ENCODE assay signal across 9 cellular contexts in genomic region chr15:93974804-93975481, GRCh38.
DNase-seq lines count a peak whose midpoint lies in the region; ATAC-seq and TF ChIP-seq lines count a peak whose summit lies in the region.
"Had no signal": no experiment of that assay in that cellular context is flagged by ENCODE, and none has a peak within 500 bp of the region (broad histone marks: within the 10 kb centered on the region; RNA-seq: fewer than 3 reads in every experiment).

No MANE protein-coding gene starts in this region.

- peak; percentile 67 for TF ChIP-seq CTCF in MCF 10A (IDR thresholded peaks at IDR 0.05; ENCODE audit: unreplicated experiment)
- peak in 1 of 3 donors; percentile 40 for TF ChIP-seq CTCF in breast epithelium (IDR thresholded peaks at IDR 0.05)
- peak; percentile 59 for TF ChIP-seq CTCF in PC-3 (conservative IDR thresholded peaks at IDR 0.05; ENCODE audit: low read depth, low read length)
- peak in 4 of 6 experiments; percentile 15 to 28 (median 26) for TF ChIP-seq CTCF in upper lobe of left lung (IDR thresholded peaks at IDR 0.05)
- no peak for TF ChIP-seq CTCF in CD8-positive, alpha-beta T cell (IDR thresholded peaks at IDR 0.05)

- H3K27me3 ChIP-seq in breast epithelium (no peaks in the 10 kb centered on the region), PC-3 (ENCODE audit: low read length) (no peaks in the 10 kb centered on the region), upper lobe of left lung (no peaks in the 10 kb centered on the region), aorta (ENCODE audit: control insufficient read depth in 1 of 2, insufficient read depth in 2 of 2, low read length in 1 of 2) (no peaks in the 10 kb centered on the region)
- no peaks in the 10 kb centered on the region for H3K27me3 ChIP-seq in CD8-positive, alpha-beta T cell (ENCODE audit: insufficient read depth, low read length)
- H3K27me3 ChIP-seq: ovary had no signal

- TF ChIP-seq POLR2A in breast epithelium (IDR thresholded peaks at IDR 0.05), result no peak
- TF ChIP-seq POLR2A in upper lobe of left lung (IDR thresholded peaks at IDR 0.05), result no peak

- H3K36me3 ChIP-seq in breast epithelium (no peaks in the 10 kb centered on the region), PC-3 (ENCODE audit: low read depth, low read length) (no peaks in the 10 kb centered on the region), upper lobe of left lung (no peaks in the 10 kb centered on the region), aorta (ENCODE audit: control insufficient read depth in 1 of 2, insufficient read depth in 2 of 2, low read length in 1 of 2) (no peaks in the 10 kb centered on the region)
- H3K36me3 ChIP-seq in CD8-positive, alpha-beta T cell (ENCODE audit: insufficient read depth, low read length), result no peaks in the 10 kb centered on the region
- H3K36me3 ChIP-seq: ovary had no signal

- no peaks in the 10 kb centered on the region for H3K9me2 ChIP-seq in PC-3 (replicated peaks; ENCODE audit: low read length)

- H3K4me2 ChIP-seq in PC-3 (ENCODE audit: low read length), result no peak overlapping the region

- TF ChIP-seq EP300 in upper lobe of left lung (IDR thresholded peaks at IDR 0.05), result no peak

- H3K27ac ChIP-seq in breast epithelium (no peak overlapping the region), PC-3 (ENCODE audit: low read length) (no peak overlapping the region), upper lobe of left lung (no peak overlapping the region), aorta (ENCODE audit: low read depth in 1 of 2, low read length in 2 of 2) (no peak overlapping the region)
- H3K27ac ChIP-seq in CD8-positive, alpha-beta T cell (ENCODE audit: low read depth, low read length), result no peak overlapping the region
- H3K27ac ChIP-seq: ovary had no signal

- H4K20me1 ChIP-seq in PC-3 (ENCODE audit: low read length), result no peaks in the 10 kb centered on the region

- H3K36me3 Mint-ChIP-seq in MCF 10A (ENCODE audit: insufficient read depth, unreplicated experiment), result no peaks in the 10 kb centered on the region
- H3K36me3 Mint-ChIP-seq in CD8-positive, alpha-beta T cell, result no peaks in the 10 kb centered on the region

- BruUV-seq in MCF 10A (replicated peaks; lab: Mats Ljungman, UMichigan) (no TSS peak), PC-3 (replicated peaks; lab: Mats Ljungman, UMichigan) (no TSS peak)

- WGBS in upper lobe of left lung, 2 donors, result 55 to 57% methylated on average over 6 of the region's 6 CpGs
- WGBS in aorta, 2 donors, result 49 to 50% methylated on average over 6 of the region's 6 CpGs

- intact Hi-C loops in MCF 10A (cut with micrococcal nuclease), result loop anchor here (1.0 to 2.0 kb wide), 4 partner anchors 576 to 944 kb away; no protein-coding TSS in a partner anchor
- intact Hi-C loops in breast epithelium (cut with DNase I; ENCODE audit: low total_unique reads), result no loop called here
- intact Hi-C loops in PC-3 (cut with micrococcal nuclease), result no loop called here
- intact Hi-C loops in aorta (cut with DNase I), result loop anchor here in 1 of 2 donors (10.0 kb wide), 1 partner anchor 940 kb away; no protein-coding TSS in a partner anchor
- intact Hi-C loops in CD8-positive, alpha-beta T cell (cut with DNase I, micrococcal nuclease), result no loop called here

- H3K9me3 Mint-ChIP-seq in MCF 10A (ENCODE audit: unreplicated experiment), result no peaks in the 10 kb centered on the region
- no peaks in the 10 kb centered on the region for H3K9me3 Mint-ChIP-seq in CD8-positive, alpha-beta T cell

- H3K4me3 Mint-ChIP-seq in MCF 10A (ENCODE audit: unreplicated experiment), result no peak overlapping the region
- no peak overlapping the region for H3K4me3 Mint-ChIP-seq in CD8-positive, alpha-beta T cell

- H3K27ac Mint-ChIP-seq in MCF 10A (ENCODE audit: low read depth, unreplicated experiment), result no peak overlapping the region
- H3K27ac Mint-ChIP-seq in CD8-positive, alpha-beta T cell, result no peak overlapping the region

- DNase-seq in MCF 10A (ENCODE audit: unreplicated experiment), result peak; percentile 70
- DNase-seq in breast epithelium (ENCODE audit: low spot score in 2 of 2), result no peak
- DNase-seq in PC-3, result peak; percentile 48
- peak; percentile 44 for DNase-seq in iPS DF 4.7 (ENCODE audit: extremely low read depth, low spot score)
- no peak for DNase-seq in upper lobe of left lung
- DNase-seq in aorta, result no peak
- DNase-seq in CD8-positive, alpha-beta T cell, result no peak
- DNase-seq in activated effector memory CD4-positive, alpha-beta T cell treated with anti-CD3 and anti-CD28 coated beads, Interleukin-2, amount 50 U/mL, for 16 hours, result no peak

- H3K27me3 Mint-ChIP-seq in MCF 10A (ENCODE audit: insufficient read depth, unreplicated experiment), result no peaks in the 10 kb centered on the region
- no peaks in the 10 kb centered on the region for H3K27me3 Mint-ChIP-seq in CD8-positive, alpha-beta T cell (ENCODE audit: low read depth)

- H3K4me1 ChIP-seq in breast epithelium (no peaks in the 10 kb centered on the region), PC-3 (ENCODE audit: insufficient read depth, low read length) (no peaks in the 10 kb centered on the region), upper lobe of left lung (no peaks in the 10 kb centered on the region), aorta (ENCODE audit: control insufficient read depth in 1 of 2, insufficient read depth in 2 of 2, low read length in 2 of 2) (no peaks in the 10 kb centered on the region)
- no peaks in the 10 kb centered on the region for H3K4me1 ChIP-seq in CD8-positive, alpha-beta T cell (ENCODE audit: insufficient read depth, low read length)

- no peaks in the 10 kb centered on the region for H3K79me2 ChIP-seq in PC-3 (ENCODE audit: low read length)

- H3K4me1 Mint-ChIP-seq in MCF 10A (ENCODE audit: insufficient read depth, unreplicated experiment), result no peaks in the 10 kb centered on the region
- no peaks in the 10 kb centered on the region for H3K4me1 Mint-ChIP-seq in CD8-positive, alpha-beta T cell (ENCODE audit: low read depth)

- ATAC-seq in PC-3 (no peak), upper lobe of left lung (ENCODE audit: low FRiP score in 2 of 2) (peak in 1 of 2 donors; percentile 44), aorta (ENCODE audit: low FRiP score) (no peak)
- no peak for ATAC-seq in CD8-positive, alpha-beta T cell

- H3K9ac ChIP-seq in PC-3 (ENCODE audit: low read length), result no peak overlapping the region

- H3F3A ChIP-seq in PC-3 (ENCODE audit: low read length, unreplicated experiment), result no peaks in the 10 kb centered on the region

- H2AFZ ChIP-seq in PC-3 (ENCODE audit: low read length), result no peak overlapping the region

- CTCF ChIA-PET in MCF 10A (lab: Yijun Ruan, JAX) (interaction anchor here (0.6 to 4.4 kb wide), 31 partner anchors 10 to 1529 kb away, joined by 3 to 65 read pairs (median 4); partner anchors contain the start of gene RGMA), PC-3 (lab: Charles Lee) (no interaction called here)
- CTCF ChIA-PET in CD8-positive, alpha-beta T cell (lab: Charles Lee), result interaction anchor here (1.3 kb wide), 1 partner anchor 945 kb away, joined by 3 read pairs; no protein-coding TSS in a partner anchor

- H3K4me3 ChIP-seq in breast epithelium (no peak overlapping the region), PC-3 (ENCODE audit: low read length) (no peak overlapping the region), upper lobe of left lung (no peak overlapping the region), aorta (ENCODE audit: low read length in 2 of 2) (no peak overlapping the region)
- no peak overlapping the region for H3K4me3 ChIP-seq in CD8-positive, alpha-beta T cell (ENCODE audit: low read depth, low read length)
- H3K4me3 ChIP-seq: ovary had no signal

- POLR2A ChIA-PET in MCF 10A (lab: Yijun Ruan, JAX), result interaction anchor here (0.7 to 1.6 kb wide), 5 partner anchors 9 to 887 kb away, joined by 3 to 6 read pairs (median 5); no protein-coding TSS in a partner anchor
- POLR2A ChIA-PET in PC-3 (lab: Charles Lee; ENCODE audit: unreplicated experiment), result no interaction called here
- POLR2A ChIA-PET in CD8-positive, alpha-beta T cell (lab: Charles Lee), result no interaction called here

- no peaks in the 10 kb centered on the region for H3K9me3 ChIP-seq in breast epithelium
- H3K9me3 ChIP-seq in PC-3 (ENCODE audit: low read length), result no peaks in the 10 kb centered on the region
- H3K9me3 ChIP-seq in upper lobe of left lung, result no peaks in the 10 kb centered on the region
- H3K9me3 ChIP-seq in aorta (ENCODE audit: control insufficient read depth, low read length), result no peaks in the 10 kb centered on the region
- H3K9me3 ChIP-seq in CD8-positive, alpha-beta T cell (ENCODE audit: low read length), result no peaks in the 10 kb centered on the region
- H3K9me3 ChIP-seq: ovary had no signal

Comparison
In these comparisons a context has a peak if more than half of its experiments do, and no peak if none do; other contexts are left out.
1. DNase-seq: peak in MCF 10A (single experiment), PC-3 (single experiment) and iPS DF 4.7 (single experiment); none in breast epithelium (0 of 2), upper lobe of left lung (0 of 2), aorta (0 of 2), CD8-positive, alpha-beta T cell (0 of 7) and activated effector memory CD4-positive, alpha-beta T cell treated with anti-CD3 and anti-CD28 coated beads, Interleukin-2, amount 50 U/mL, for 16 hours (single experiment).